10 cellular contexts compared by ENCODE assay signal in genomic region chr16:3183445-3184139, GRCh38. TPM values are rescaled to one million over a fixed set of nuclear protein-coding genes. Genes with fewer than 3 reads are reported as not detected.
DNase-seq lines count a peak whose midpoint lies in the region; ATAC-seq and TF ChIP-seq lines count a peak whose summit lies in the region.
"Had no signal": no experiment of that assay in that cellular context is flagged by ENCODE, and none has a peak within 500 bp of the region (broad histone marks: within the 10 kb centered on the region; RNA-seq: fewer than 3 reads in every experiment).

No MANE protein-coding gene starts in this region.

- no peak for TF ChIP-seq POLR2A in GM18505 (IDR thresholded peaks at IDR 0.05; ENCODE audit: borderline replicate concordance, extremely low read depth, insufficient read depth, insufficient read length)

- DNase-seq in NCI-H345 treated with DMSO at 0.1 percent for 48 hours (lab: John Stamatoyannopoulos, UW; ENCODE audit: unreplicated experiment) (peak; percentile 19), NCI-H345 (lab: John Stamatoyannopoulos, UW) (no peak), foreskin fibroblast (no peak), mesenteric fat pad (ENCODE audit: low spot score) (no peak)
- DNase-seq in activated CD4-positive, alpha-beta memory T cell treated with anti-CD3 and anti-CD28 coated beads for 36 hours = no peak
- DNase-seq: left cardiac atrium, NCI-H2029 had no signal

- H3K27ac ChIP-seq in skin epidermis = no peak overlapping the region

- H3K4me1 Mint-ChIP-seq in activated CD4-positive, alpha-beta memory T cell treated with anti-CD3 and anti-CD28 coated beads for 36 hours (ENCODE audit: low read depth) = peaks cover 32% of the 10 kb centered on the region

- H3K4me3 ChIP-seq in foreskin fibroblast (ENCODE audit: low read depth in 1 of 2, low read length in 2 of 2) (peak overlapping the region; percentile 45 to 54), skin epidermis (peak overlapping the region in 4 of 7 experiments; percentile 5 to 23 (median 18))

- H3K27me3 Mint-ChIP-seq in activated CD4-positive, alpha-beta memory T cell treated with anti-CD3 and anti-CD28 coated beads for 36 hours = peaks cover 68% of the 10 kb centered on the region

- no peak for ATAC-seq in HG03439 (IDR thresholded peaks at IDR 0.05; ENCODE audit: unreplicated experiment)
- ATAC-seq in GM18505 (IDR thresholded peaks at IDR 0.05; ENCODE audit: unreplicated experiment) = no peak

- peaks cover 8% of the 10 kb centered on the region for H3K36me3 Mint-ChIP-seq in activated CD4-positive, alpha-beta memory T cell treated with anti-CD3 and anti-CD28 coated beads for 36 hours

- intact Hi-C loops in activated CD4-positive, alpha-beta memory T cell treated with anti-CD3 and anti-CD28 coated beads for 36 hours (cut with micrococcal nuclease) = loop anchor here (2.0 to 5.0 kb wide), 2 partner anchors 31 to 34 kb away; no protein-coding TSS in a partner anchor

- H3K4me3 Mint-ChIP-seq in activated CD4-positive, alpha-beta memory T cell treated with anti-CD3 and anti-CD28 coated beads for 36 hours = peak overlapping the region; percentile 78

- peak overlapping the region; percentile 18 for H3K27ac Mint-ChIP-seq in activated CD4-positive, alpha-beta memory T cell treated with anti-CD3 and anti-CD28 coated beads for 36 hours

- TF ChIP-seq CTCF in foreskin fibroblast (IDR thresholded peaks at IDR 0.05; ENCODE audit: low read depth, low read length) = no peak

- no peaks in the 10 kb centered on the region for H3K9me3 Mint-ChIP-seq in activated CD4-positive, alpha-beta memory T cell treated with anti-CD3 and anti-CD28 coated beads for 36 hours

- CTCF ChIA-PET in activated CD4-positive, alpha-beta memory T cell treated with anti-CD3 and anti-CD28 coated beads for 36 hours (lab: Charles Lee) = interaction anchor here (0.6 to 2.5 kb wide), 13 partner anchors 8 to 217 kb away, joined by 3 to 11 read pairs (median 4); partner anchors contain the start of genes ZNF174, ZNF200, ZNF263 and ZSCAN32

- POLR2A ChIA-PET in activated CD4-positive, alpha-beta memory T cell treated with anti-CD3 and anti-CD28 coated beads for 36 hours (lab: Charles Lee) = interaction anchor here (0.6 kb wide), 1 partner anchor 24 kb away, joined by 3 read pairs; no protein-coding TSS in a partner anchor

RNA-seq across cellular contexts. Expression of gene OR1F1, which starts 4.4 kb away (rescaled TPM):
- total RNA-seq in activated CD4-positive, alpha-beta memory T cell treated with anti-CD3 and anti-CD28 coated beads for 36 hours = not detected
- not detected for total RNA-seq in mesenteric fat pad
- total RNA-seq: left cardiac atrium had no signal

RNA-seq across cellular contexts. Expression of gene ZNF213, which starts 48.8 kb away (rescaled TPM):
- total RNA-seq in activated CD4-positive, alpha-beta memory T cell treated with anti-CD3 and anti-CD28 coated beads for 36 hours = 1 to 10 TPM; 9.0 TPM
- 6.0 TPM for total RNA-seq in mesenteric fat pad

RNA-seq across cellular contexts. Expression of gene ZNF200, which starts 51.4 kb away (rescaled TPM):
- total RNA-seq in activated CD4-positive, alpha-beta memory T cell treated with anti-CD3 and anti-CD28 coated beads for 36 hours = 10 to 100 TPM; 10.6 to 11.5 TPM
- 8.4 TPM for total RNA-seq in mesenteric fat pad
